33 cellular contexts compared by ENCODE assay signal in genomic region chrX:112259375-112259774, GRCh38.
"Had no signal": no experiment of that assay in that cellular context is flagged by ENCODE, and none has a peak within 500 bp of the region (broad histone marks: within the 10 kb centered on the region; RNA-seq: fewer than 3 reads in every experiment).

No MANE protein-coding gene starts in this region.

- H3K4me1 ChIP-seq: parathyroid adenoma, psoas muscle, spleen, suprapubic skin, testis, tibial artery, transverse colon, upper lobe of right lung, uterus had no signal

- H3K27ac ChIP-seq: neutrophil, ovary, parathyroid adenoma, psoas muscle, skin epidermis, spleen, suprapubic skin, testis, tibial artery, transverse colon, upper lobe of right lung, uterus had no signal

- H3K36me3 Mint-ChIP-seq: naive thymus-derived CD8-positive, alpha-beta T cell; natural killer cell treated with Interleukin-12 subunit alpha and Interleukin-12 subunit beta and Interleukin-15 and Interleukin-18, amount 100 ng/mL, for 72 hours; stimulated activated memory B cell treated with anti-CD40 and anti-IgM and Interleukin-4, amounts not matched to agents 10 μg/mL and 1 μg/mL and 100 μg/mL, for 72 hours; type B pancreatic cell had no signal

- H3K9ac ChIP-seq: parathyroid adenoma had no signal

- H3K36me3 ChIP-seq: neutrophil, ovary, spleen, suprapubic skin, tibial artery, transverse colon, upper lobe of right lung, uterus had no signal

- H3K4me3 ChIP-seq: ovary, psoas muscle, skin epidermis, smooth muscle cell, spleen, suprapubic skin, testis, tibial artery, transverse colon, upper lobe of right lung, uterus had no signal

- DNase-seq: naive thymus-derived CD8-positive, alpha-beta T cell; nephron progenitor cell; nucleus accumbens; ovary; posterior cingulate gyrus; psoas muscle; right cardiac atrium; spleen; stimulated activated CD4-positive, alpha-beta T cell treated with anti-CD3 and anti-CD28 coated beads, Interleukin-12 subunit alpha, Interleukin-12 subunit beta, amount 100 ng/mL, for 4 hours; stimulated activated CD4-positive, alpha-beta T cell treated with anti-CD3 and anti-CD28 coated beads, Interleukin-1b, Interleukin-23, amount 100 ng/mL, for 48 hours; stimulated activated CD4-positive, alpha-beta T cell treated with anti-CD3 and anti-CD28 coated beads, Interleukin-4, amount 100 ng/mL, for 1 hour; stimulated activated CD4-positive, alpha-beta T cell treated with anti-CD3 and anti-CD28 coated beads, Interleukin-4, amount 100 ng/mL, for 4 hours; stimulated activated CD8-positive, alpha-beta memory T cell treated with anti-CD3 and anti-CD28 coated beads, Interleukin-4, amount 100 ng/mL, for 48 hours; stimulated activated naive CD4-positive, alpha-beta T cell; stimulated activated naive CD8-positive, alpha-beta T cell treated with anti-CD3 and anti-CD28 coated beads, Interleukin-15, amount 100 ng/mL, for 72 hours; stimulated activated naive CD8-positive, alpha-beta T cell treated with anti-CD3 and anti-CD28 coated beads, Interleukin-15, Interleukin-2, amounts not matched to agents 100 U/mL and 50 U/mL, for 24 hours; substantia nigra; testis; tibial artery; transverse colon; upper lobe of right lung; uterus had no signal

- H3K9me3 Mint-ChIP-seq: natural killer cell treated with Interleukin-12 subunit alpha and Interleukin-12 subunit beta and Interleukin-15 and Interleukin-18, amount 100 ng/mL, for 72 hours; nephron progenitor cell; neural crest cell; stimulated activated memory B cell treated with anti-CD40 and anti-IgM and Interleukin-4, amounts not matched to agents 10 μg/mL and 1 μg/mL and 100 μg/mL, for 72 hours; stimulated activated naive CD8-positive, alpha-beta T cell treated with anti-CD3 and anti-CD28 coated beads, Interleukin-15, amount 100 ng/mL, for 72 hours; type B pancreatic cell had no signal

- ATAC-seq: naive thymus-derived CD8-positive, alpha-beta T cell; natural killer cell treated with Interleukin-12 subunit alpha and Interleukin-12 subunit beta and Interleukin-15 and Interleukin-18, amount 100 ng/mL, for 72 hours; psoas muscle; right cardiac atrium; sciatic nerve; stimulated activated memory B cell treated with anti-CD40 and anti-IgM and Interleukin-4, amounts not matched to agents 10 μg/mL and 1 μg/mL and 100 μg/mL, for 72 hours; stimulated activated naive CD8-positive, alpha-beta T cell treated with anti-CD3 and anti-CD28 coated beads, Interleukin-15, amount 100 ng/mL, for 72 hours; stimulated activated naive CD8-positive, alpha-beta T cell treated with anti-CD3 and anti-CD28 coated beads, Interleukin-15, Interleukin-2, amounts not matched to agents 100 U/mL and 50 U/mL, for 24 hours; upper lobe of right lung had no signal

- H3K27me3 Mint-ChIP-seq: naive thymus-derived CD8-positive, alpha-beta T cell; natural killer cell treated with Interleukin-12 subunit alpha and Interleukin-12 subunit beta and Interleukin-15 and Interleukin-18, amount 100 ng/mL, for 72 hours; progenitor cell of endocrine pancreas; stimulated activated memory B cell treated with anti-CD40 and anti-IgM and Interleukin-4, amounts not matched to agents 10 μg/mL and 1 μg/mL and 100 μg/mL, for 72 hours; stimulated activated naive CD8-positive, alpha-beta T cell treated with anti-CD3 and anti-CD28 coated beads, Interleukin-15, amount 100 ng/mL, for 72 hours; type B pancreatic cell had no signal

- H3K27ac Mint-ChIP-seq: naive thymus-derived CD8-positive, alpha-beta T cell; natural killer cell treated with Interleukin-12 subunit alpha and Interleukin-12 subunit beta and Interleukin-15 and Interleukin-18, amount 100 ng/mL, for 72 hours; nephron progenitor cell; progenitor cell of endocrine pancreas; stimulated activated memory B cell treated with anti-CD40 and anti-IgM and Interleukin-4, amounts not matched to agents 10 μg/mL and 1 μg/mL and 100 μg/mL, for 72 hours; stimulated activated naive CD8-positive, alpha-beta T cell treated with anti-CD3 and anti-CD28 coated beads, Interleukin-15, amount 100 ng/mL, for 72 hours; type B pancreatic cell had no signal

- H2AFZ ChIP-seq: parathyroid adenoma had no signal

- H3K9me3 ChIP-seq: neutrophil, ovary, psoas muscle, suprapubic skin, testis, tibial artery, transverse colon, upper lobe of right lung, uterus had no signal

- H3K4me1 Mint-ChIP-seq: naive thymus-derived CD8-positive, alpha-beta T cell; nephron progenitor cell; neural crest cell; stimulated activated memory B cell treated with anti-CD40 and anti-IgM and Interleukin-4, amounts not matched to agents 10 μg/mL and 1 μg/mL and 100 μg/mL, for 72 hours; stimulated activated naive CD8-positive, alpha-beta T cell treated with anti-CD3 and anti-CD28 coated beads, Interleukin-15, amount 100 ng/mL, for 72 hours had no signal

- H3K27me3 ChIP-seq: neutrophil, ovary, spleen, suprapubic skin, testis, tibial artery, transverse colon, upper lobe of right lung had no signal

- H3K4me3 Mint-ChIP-seq: naive thymus-derived CD8-positive, alpha-beta T cell; natural killer cell treated with Interleukin-12 subunit alpha and Interleukin-12 subunit beta and Interleukin-15 and Interleukin-18, amount 100 ng/mL, for 72 hours; nephron progenitor cell; neural crest cell; stimulated activated memory B cell treated with anti-CD40 and anti-IgM and Interleukin-4, amounts not matched to agents 10 μg/mL and 1 μg/mL and 100 μg/mL, for 72 hours; stimulated activated naive CD8-positive, alpha-beta T cell treated with anti-CD3 and anti-CD28 coated beads, Interleukin-15, amount 100 ng/mL, for 72 hours; type B pancreatic cell had no signal

- H3K79me2 ChIP-seq: parathyroid adenoma had no signal

- H3K4me2 ChIP-seq: smooth muscle cell had no signal
